In genomic region chr19:29631450-29631849, GRCh38 we compare ENCODE assay signal across 1 cellular context.
TF ChIP-seq lines count a peak whose summit lies in the region.

No MANE protein-coding gene starts in this region.

TF ChIP-seq in H1, 55 proteins besides CTCF, POLR2A, EP300 and RAD21:
- TF ChIP-seq GABPA (IDR thresholded peaks at IDR 0.05; ENCODE audit: borderline replicate concordance, insufficient read depth, low read length): no peak
- no peak for TF ChIP-seq NRF1 (IDR thresholded peaks at IDR 0.05; ENCODE audit: low read depth, low read length)
- no peak for TF ChIP-seq TEAD4 (IDR thresholded peaks at IDR 0.05; ENCODE audit: low read depth, low read length)
- no peak for TF ChIP-seq HDAC2 (IDR thresholded peaks at IDR 0.05; ENCODE audit: borderline replicate concordance in 1 of 2, low read depth in 2 of 2, low read length in 2 of 2)
- TF ChIP-seq CEBPB (IDR thresholded peaks at IDR 0.05; ENCODE audit: low read depth, low read length): no peak
- TF ChIP-seq CREB1 (IDR thresholded peaks at IDR 0.05): no peak
- TF ChIP-seq SIRT6 (IDR thresholded peaks at IDR 0.05; ENCODE audit: low read length): no peak
- no peak for TF ChIP-seq USF2 (IDR thresholded peaks at IDR 0.05; ENCODE audit: low read length)
- TF ChIP-seq YY1 (IDR thresholded peaks at IDR 0.05; ENCODE audit: low read depth, low read length): no peak
- no peak for TF ChIP-seq RXRA (IDR thresholded peaks at IDR 0.05; ENCODE audit: insufficient read depth, low read depth, low read length)
- TF ChIP-seq KDM5A (IDR thresholded peaks at IDR 0.05; ENCODE audit: low read length): no peak
- TF ChIP-seq SIN3A (conservative IDR thresholded peaks at IDR 0.05 in 1 of 2, IDR thresholded peaks at IDR 0.05 in 1 of 2; ENCODE audit: low read depth in 1 of 2, low read length in 2 of 2): no peak
- no peak for TF ChIP-seq CBX8 (IDR thresholded peaks at IDR 0.05; ENCODE audit: borderline replicate concordance, low read depth, low read length)
- TF ChIP-seq CHD1 (IDR thresholded peaks at IDR 0.05; ENCODE audit: low read depth, low read length): no peak
- no peak for TF ChIP-seq CHD2 (IDR thresholded peaks at IDR 0.05; ENCODE audit: low read length)
- TF ChIP-seq TBP (IDR thresholded peaks at IDR 0.05; ENCODE audit: low read depth, low read length): no peak
- no peak for TF ChIP-seq SP2 (IDR thresholded peaks at IDR 0.05; ENCODE audit: low read length)
- TF ChIP-seq HDAC6 (IDR thresholded peaks at IDR 0.05; ENCODE audit: low read depth, low read length): no peak
